Comparison of ENCODE assay signal across 1 cellular context in genomic region chr11:23680488-23681230, GRCh38.
TF ChIP-seq lines count a peak whose summit lies in the region.

No MANE protein-coding gene starts in this region.

TF ChIP-seq in H1, 55 proteins besides CTCF, POLR2A, EP300 and RAD21 (continued from another document):
- TF ChIP-seq FOSL1 (IDR thresholded peaks at IDR 0.05; ENCODE audit: insufficient read depth, low read depth, low read length) (no peak), KDM5A (IDR thresholded peaks at IDR 0.05; ENCODE audit: low read length) (no peak), PHF8 (conservative IDR thresholded peaks at IDR 0.05; ENCODE audit: low read depth, low read length) (no peak), CBX8 (IDR thresholded peaks at IDR 0.05; ENCODE audit: borderline replicate concordance, low read depth, low read length) (no peak), SIN3A (conservative IDR thresholded peaks at IDR 0.05 in 1 of 2, IDR thresholded peaks at IDR 0.05 in 1 of 2; ENCODE audit: low read depth in 1 of 2, low read length in 2 of 2) (no peak), TBP (IDR thresholded peaks at IDR 0.05; ENCODE audit: low read depth, low read length) (no peak), SRF (IDR thresholded peaks at IDR 0.05; ENCODE audit: low read depth, low read length) (no peak), BACH1 (IDR thresholded peaks at IDR 0.05; ENCODE audit: low read length) (no peak), NRF1 (IDR thresholded peaks at IDR 0.05; ENCODE audit: low read depth, low read length) (no peak)
- TF ChIP-seq, protein P1, sequence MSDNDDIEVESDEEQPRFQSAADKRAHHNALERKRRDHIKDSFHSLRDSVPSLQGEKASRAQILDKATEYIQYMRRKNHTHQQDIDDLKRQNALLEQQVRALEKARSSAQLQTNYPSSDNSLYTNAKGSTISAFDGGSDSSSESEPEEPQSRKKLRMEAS (IDR thresholded peaks at IDR 0.05), result no peak
TF ChIP-seq in H1: peak in this region for 0.
